Comparison of ENCODE assay signal across 22 cellular contexts in the genomic region with DNA sequence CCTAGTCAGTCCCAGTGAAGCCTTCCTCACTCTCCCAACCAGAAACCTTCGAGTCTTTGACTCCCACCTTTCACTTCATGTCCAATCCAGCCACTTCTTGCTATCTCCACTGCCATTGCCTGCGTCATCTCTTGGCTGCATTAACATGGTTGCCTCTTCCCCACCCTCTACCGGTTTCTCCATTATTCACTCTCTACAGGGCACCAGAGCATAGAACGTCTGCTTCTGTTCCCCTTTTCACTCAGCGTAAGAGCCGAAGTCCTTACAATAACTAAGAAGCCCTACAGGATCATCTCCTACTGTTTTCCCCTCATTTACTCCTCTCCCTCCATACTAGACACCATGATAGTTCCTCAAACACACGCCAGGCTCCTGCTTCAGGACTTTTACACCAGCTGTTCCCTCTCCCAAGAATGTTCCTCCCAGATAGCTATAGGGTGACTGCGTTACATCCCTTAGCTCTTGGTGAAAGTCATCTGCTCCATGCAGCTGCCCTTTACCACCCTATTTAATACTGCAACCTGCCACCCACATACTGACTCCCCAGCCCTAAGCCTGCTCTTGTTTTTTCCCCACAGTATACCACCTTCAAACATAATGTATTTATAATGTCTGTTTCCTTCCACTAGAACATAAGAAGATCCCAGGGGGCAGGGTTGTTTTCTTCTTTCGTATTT. TPM values are rescaled to one million over a fixed set of nuclear protein-coding genes. Genes with fewer than 3 reads are reported as not detected.
"Had no signal": no experiment of that assay in that cellular context is flagged by ENCODE, and none has a peak within 500 bp of the region (broad histone marks: within the 10 kb centered on the region; RNA-seq: fewer than 3 reads in every experiment).

No MANE protein-coding gene starts in this region.

- H3K27me3 ChIP-seq: adrenal gland, body of pancreas, gastroesophageal sphincter, thyroid gland, vagina had no signal

- H3K36me3 ChIP-seq: adrenal gland, gastroesophageal sphincter, lower lobe of right lung, stomach, thyroid gland, vagina, WERI-Rb-1 had no signal

- H3K27ac ChIP-seq: adrenal gland, coronary artery, epithelial cell of prostate, lower lobe of right lung, stomach, thyroid gland, vagina, WERI-Rb-1 had no signal

- DNase-seq: activated CD4-positive, alpha-beta T cell treated with anti-CD3 and anti-CD28 coated beads for 4 hours; activated naive CD4-positive, alpha-beta T cell treated with Interleukin-2 at 50 U/mL for 16 hours; adrenal gland; body of pancreas; central memory CD4-positive, alpha-beta T cell; effector CD4-positive, alpha-beta T cell; hippocampal formation; lower lobe of right lung; natural killer cell; stimulated activated CD4-positive, alpha-beta T cell treated with anti-CD3 and anti-CD28 coated beads, Interleukin-15, amount 100 ng/mL, for 24 hours; stimulated activated CD4-positive, alpha-beta T cell treated with anti-CD3 and anti-CD28 coated beads, Interleukin-4, amount 100 ng/mL, for 24 hours; stomach; T-cell; T1000; thyroid gland; WERI-Rb-1 had no signal

- H3K27ac Mint-ChIP-seq: natural killer cell, T-cell had no signal

- H3K4me3 ChIP-seq: adrenal gland, body of pancreas, coronary artery, gastroesophageal sphincter, lower lobe of right lung, stomach, thyroid gland, vagina had no signal

- H3K9me3 ChIP-seq: adrenal gland, body of pancreas, gastroesophageal sphincter, lower lobe of right lung, stomach, thyroid gland, vagina had no signal

- H3K36me3 Mint-ChIP-seq: natural killer cell, T-cell had no signal

- H3K4me3 Mint-ChIP-seq: natural killer cell, T-cell had no signal

- H3K4me1 ChIP-seq: adrenal gland, body of pancreas, lower lobe of right lung, vagina had no signal

- H3K9me3 Mint-ChIP-seq: natural killer cell, T-cell had no signal

- ATAC-seq: gastroesophageal sphincter, lower lobe of right lung, natural killer cell, T-cell had no signal

- H3K4me1 Mint-ChIP-seq: natural killer cell had no signal

RNA-seq across cellular contexts. Expression of gene PSTPIP1, which starts 32.5 kb away (rescaled TPM):
- total RNA-seq: osteoblast, renal cortical epithelial cell had no signal
